ENCODE assay signal across 33 cellular contexts in genomic region chr7:28071570-28071969, GRCh38.
DNase-seq lines count a peak whose midpoint lies in the region; ATAC-seq and TF ChIP-seq lines count a peak whose summit lies in the region.
"Had no signal": no experiment of that assay in that cellular context is flagged by ENCODE, and none has a peak within 500 bp of the region (broad histone marks: within the 10 kb centered on the region; RNA-seq: fewer than 3 reads in every experiment).

No MANE protein-coding gene starts in this region.

- H3K4me3 ChIP-seq in fibroblast of mammary gland (ENCODE audit: control insufficient read depth, low read depth, low read length) = peak overlapping the region; percentile 28
- peak overlapping the region; percentile 6 for H3K4me3 ChIP-seq in ovary
- H3K4me3 ChIP-seq in right lobe of liver = no peak overlapping the region
- H3K4me3 ChIP-seq: stomach had no signal

- intact Hi-C loops in natural killer cell (cut with micrococcal nuclease) (no loop called here), ovary (cut with DNase I) (no loop called here), right lobe of liver (cut with DNase I) (no loop called here)

- H3K27me3 Mint-ChIP-seq in natural killer cell (ENCODE audit: low read depth in 2 of 2) = no peaks in the 10 kb centered on the region
- H3K27me3 Mint-ChIP-seq in natural killer cell treated with Interleukin-12 subunit alpha and Interleukin-12 subunit beta and Interleukin-15 and Interleukin-18, amount 100 ng/mL, for 72 hours = no peaks in the 10 kb centered on the region
- H3K27me3 Mint-ChIP-seq: activated CD8-positive, alpha-beta memory T cell treated with anti-CD3 and anti-CD28 coated beads, Interleukin-2, amount 10 ng/mL, durations not matched to agents 7 days and 5 days; dendritic cell treated with granulocyte-macrophage colony-stimulating factor and Interleukin-4, amounts not matched to agents 40 ng/mL and 50 ng/mL, for 4 days had no signal

- TF ChIP-seq CTCF in natural killer cell (IDR thresholded peaks at IDR 0.05) (no peak), fibroblast of mammary gland (conservative IDR thresholded peaks at IDR 0.05; ENCODE audit: control insufficient read depth, insufficient read depth, low read depth, low read length) (no peak), ovary (IDR thresholded peaks at IDR 0.05) (no peak), right lobe of liver (IDR thresholded peaks at IDR 0.05) (no peak)

- peaks cover 79 to 83% of the 10 kb centered on the region in 2 donors for H3K4me1 Mint-ChIP-seq in natural killer cell
- H3K4me1 Mint-ChIP-seq in natural killer cell treated with Interleukin-12 subunit alpha and Interleukin-12 subunit beta and Interleukin-15 and Interleukin-18, amount 100 ng/mL, for 72 hours (ENCODE audit: low read depth in 2 of 2) = peaks cover 56 to 58% of the 10 kb centered on the region in 2 donors
- H3K4me1 Mint-ChIP-seq: activated CD8-positive, alpha-beta memory T cell treated with anti-CD3 and anti-CD28 coated beads, Interleukin-2, amount 10 ng/mL, durations not matched to agents 7 days and 5 days; activated naive CD8-positive, alpha-beta T cell treated with anti-CD3 and anti-CD28 coated beads, Interleukin-2, amount 10 ng/mL, durations not matched to agents 7 days and 5 days had no signal

- no peak for TF ChIP-seq POLR2A in ovary (IDR thresholded peaks at IDR 0.05)
- no peak for TF ChIP-seq POLR2A in right lobe of liver (IDR thresholded peaks at IDR 0.05)

- H3K36me3 Mint-ChIP-seq in natural killer cell = no peaks in the 10 kb centered on the region
- H3K36me3 Mint-ChIP-seq in natural killer cell treated with Interleukin-12 subunit alpha and Interleukin-12 subunit beta and Interleukin-15 and Interleukin-18, amount 100 ng/mL, for 72 hours = no peaks in the 10 kb centered on the region
- H3K36me3 Mint-ChIP-seq: activated CD8-positive, alpha-beta memory T cell treated with anti-CD3 and anti-CD28 coated beads, Interleukin-2, amount 10 ng/mL, durations not matched to agents 7 days and 5 days; activated naive CD8-positive, alpha-beta T cell treated with anti-CD3 and anti-CD28 coated beads, Interleukin-2, amount 10 ng/mL, durations not matched to agents 7 days and 5 days had no signal

- in situ Hi-C loops in KBM-7 (cut with MboI; ENCODE audit: low pct_unique_long_range_greater_than_20kb, low sequenced_read_pairs) = no loop called here

- DNase-seq in natural killer cell = no peak
- DNase-seq in natural killer cell treated with Interleukin-12 subunit alpha and Interleukin-12 subunit beta and Interleukin-15 and Interleukin-18, amount 100 ng/mL, for 72 hours (ENCODE audit: low spot score) = no peak
- DNase-seq in fibroblast of mammary gland (ENCODE audit: low read depth) = no peak
- no peak for DNase-seq in ovary
- no peak for DNase-seq in GF-D8 (lab: John Stamatoyannopoulos, UW)
- no peak for DNase-seq in right lobe of liver
- DNase-seq in KBM-7 = no peak
- DNase-seq in inferior parietal cortex (ENCODE audit: extremely low spot score) = no peak
- DNase-seq: 8988T; activated CD4-positive, alpha-beta T cell treated with anti-CD3 and anti-CD28 coated beads, Interleukin-2, amount 50 U/mL, for 4 hours; activated CD8-positive, alpha-beta memory T cell treated with anti-CD3 and anti-CD28 coated beads, Interleukin-2, amount 10 ng/mL, durations not matched to agents 7 days and 5 days; activated gamma-delta T cell treated with Interleukin-2 at 50 U/mL for 16 hours; activated naive CD8-positive, alpha-beta T cell treated with anti-CD3 and anti-CD28 coated beads, Interleukin-2, amount 10 ng/mL, durations not matched to agents 7 days and 5 days; activated T-cell treated with anti-CD3 and anti-CD28 coated beads, Interleukin-2, amount 50 U/mL, for 48 hours; caudate nucleus; DMS79 treated with DMSO at 0.1 percent for 48 hours; erythroblast; gastrocnemius medialis; Karpas-422; left cardiac atrium; MV-4-11; NCI-H1436; posterior cingulate gyrus; right cardiac atrium; Right ventricle myocardium superior; stimulated activated CD4-positive, alpha-beta T cell treated with anti-CD3 and anti-CD28 coated beads, Interleukin-2, amount 100 ng/mL, for 48 hours; stomach; T-helper 2 cell had no signal

- peak overlapping the region in 1 of 2 donors; percentile 69 for H3K27ac ChIP-seq in ovary
- H3K27ac ChIP-seq in right lobe of liver = no peak overlapping the region
- H3K27ac ChIP-seq: HL-60 had no signal

- H3K4me3 Mint-ChIP-seq in natural killer cell = peak overlapping the region; percentile 17
- no peak overlapping the region for H3K4me3 Mint-ChIP-seq in natural killer cell treated with Interleukin-12 subunit alpha and Interleukin-12 subunit beta and Interleukin-15 and Interleukin-18, amount 100 ng/mL, for 72 hours
- H3K4me3 Mint-ChIP-seq: activated CD8-positive, alpha-beta memory T cell treated with anti-CD3 and anti-CD28 coated beads, Interleukin-2, amount 10 ng/mL, durations not matched to agents 7 days and 5 days; activated naive CD8-positive, alpha-beta T cell treated with anti-CD3 and anti-CD28 coated beads, Interleukin-2, amount 10 ng/mL, durations not matched to agents 7 days and 5 days; dendritic cell treated with granulocyte-macrophage colony-stimulating factor and Interleukin-4, amounts not matched to agents 40 ng/mL and 50 ng/mL, for 4 days; neural crest cell had no signal

- no peaks in the 10 kb centered on the region for H3K9me3 Mint-ChIP-seq in natural killer cell
- no peaks in the 10 kb centered on the region for H3K9me3 Mint-ChIP-seq in natural killer cell treated with Interleukin-12 subunit alpha and Interleukin-12 subunit beta and Interleukin-15 and Interleukin-18, amount 100 ng/mL, for 72 hours
- H3K9me3 Mint-ChIP-seq: activated naive CD8-positive, alpha-beta T cell treated with anti-CD3 and anti-CD28 coated beads, Interleukin-2, amount 10 ng/mL, durations not matched to agents 7 days and 5 days; dendritic cell treated with granulocyte-macrophage colony-stimulating factor and Interleukin-4, amounts not matched to agents 40 ng/mL and 50 ng/mL, for 4 days; neural crest cell had no signal

- H3K27me3 ChIP-seq in ovary = no peaks in the 10 kb centered on the region
- no peaks in the 10 kb centered on the region for H3K27me3 ChIP-seq in right lobe of liver
- H3K27me3 ChIP-seq: gastrocnemius medialis, stomach, tibial nerve had no signal

- H3K36me3 ChIP-seq in ovary (no peaks in the 10 kb centered on the region), right lobe of liver (no peaks in the 10 kb centered on the region)
- H3K36me3 ChIP-seq: gastrocnemius medialis, stomach, tibial nerve had no signal

- no peak for ATAC-seq in natural killer cell
- ATAC-seq in natural killer cell treated with Interleukin-12 subunit alpha and Interleukin-12 subunit beta and Interleukin-15 and Interleukin-18, amount 100 ng/mL, for 72 hours = no peak
- ATAC-seq in right lobe of liver = no peak
- ATAC-seq: activated CD4-positive, CD25-positive, alpha-beta regulatory T cell treated with anti-CD3 and anti-CD28 coated beads, Interleukin-2, amount 50 U/mL, for 24 hours; activated CD8-positive, alpha-beta memory T cell treated with anti-CD3 and anti-CD28 coated beads, Interleukin-2, amount 10 ng/mL, durations not matched to agents 7 days and 5 days; gastrocnemius medialis; left cardiac atrium had no signal

- no peak for TF ChIP-seq EP300 in ovary (IDR thresholded peaks at IDR 0.05)

- 14 to 45% (median 25%) methylated on average over 6 of the region's 6 CpGs for WGBS in ovary, 3 donors
- WGBS in right lobe of liver (ENCODE audit: insufficient coverage, low coverage, low lambda C conversion rate, missing lambda C conversion rate) = 98% methylated on average over 6 of the region's 6 CpGs

- H3K27ac Mint-ChIP-seq in natural killer cell = no peak overlapping the region
- H3K27ac Mint-ChIP-seq in natural killer cell treated with Interleukin-12 subunit alpha and Interleukin-12 subunit beta and Interleukin-15 and Interleukin-18, amount 100 ng/mL, for 72 hours = no peak overlapping the region
- H3K27ac Mint-ChIP-seq: activated CD8-positive, alpha-beta memory T cell treated with anti-CD3 and anti-CD28 coated beads, Interleukin-2, amount 10 ng/mL, durations not matched to agents 7 days and 5 days; activated naive CD8-positive, alpha-beta T cell treated with anti-CD3 and anti-CD28 coated beads, Interleukin-2, amount 10 ng/mL, durations not matched to agents 7 days and 5 days; dendritic cell treated with granulocyte-macrophage colony-stimulating factor and Interleukin-4, amounts not matched to agents 40 ng/mL and 50 ng/mL, for 4 days had no signal

- peaks cover 18% of the 10 kb centered on the region for H3K4me1 ChIP-seq in ovary (ENCODE audit: insufficient read depth)
- no peaks in the 10 kb centered on the region for H3K4me1 ChIP-seq in right lobe of liver

- H3K9me3 ChIP-seq in ovary (no peaks in the 10 kb centered on the region), right lobe of liver (no peaks in the 10 kb centered on the region)
- H3K9me3 ChIP-seq: gastrocnemius medialis, stomach, tibial nerve had no signal

Comparison
In these comparisons a context has a peak if more than half of its experiments do, and no peak if none do; other contexts are left out.
1. H3K4me3 ChIP-seq: peak in fibroblast of mammary gland (single experiment) and ovary (single experiment); none in right lobe of liver (0 of 3).